14 cellular contexts compared by ENCODE assay signal in the genomic region with DNA sequence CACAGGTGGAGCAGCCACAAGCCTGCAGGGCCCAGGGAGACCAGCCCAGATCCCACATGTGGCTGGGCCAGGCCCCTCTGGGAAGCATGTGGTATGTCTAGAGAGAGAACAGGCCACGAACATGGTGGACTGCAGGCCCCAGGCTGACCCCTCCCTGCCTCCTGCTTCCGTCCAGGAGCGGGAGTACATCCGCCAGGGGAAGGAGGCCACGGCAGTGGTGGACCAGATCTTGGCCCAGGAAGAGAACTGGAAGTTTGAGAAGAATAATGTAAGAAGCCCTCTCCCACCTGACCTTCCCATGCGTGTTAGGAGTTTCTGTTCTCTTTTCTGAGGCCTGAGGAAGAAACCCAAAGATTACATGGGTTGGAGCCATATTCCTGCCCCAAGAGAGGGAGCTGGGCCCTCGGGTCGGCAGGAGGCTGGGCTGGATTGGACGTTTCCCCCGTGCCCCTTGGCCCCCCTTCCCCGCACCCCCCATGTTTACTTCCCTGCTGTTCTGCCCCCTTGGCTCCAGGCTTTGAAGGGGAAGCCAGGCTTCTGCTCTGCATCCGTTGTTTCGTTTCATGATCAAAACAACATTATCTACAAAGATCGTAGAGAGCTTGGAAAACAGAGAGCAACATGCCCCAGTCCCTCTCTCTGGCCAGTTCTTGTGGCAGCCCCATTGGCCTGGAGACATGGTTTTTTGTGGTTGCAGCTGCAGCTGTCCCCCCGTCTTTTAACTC. TPM values are rescaled to one million over a fixed set of nuclear protein-coding genes. Genes with fewer than 3 reads are reported as not detected.
DNase-seq lines count a peak whose midpoint lies in the region; ATAC-seq and TF ChIP-seq lines count a peak whose summit lies in the region.
"Had no signal": no experiment of that assay in that cellular context is flagged by ENCODE, and none has a peak within 500 bp of the region (broad histone marks: within the 10 kb centered on the region; RNA-seq: fewer than 3 reads in every experiment).

No MANE protein-coding gene starts in this region.

- CTCF ChIA-PET in GM10248 (lab: Yijun Ruan, JAX), result interaction anchor here (1.1 to 1.5 kb wide), 4 partner anchors 9 to 37 kb away, joined by 3 to 7 read pairs (median 6); no protein-coding TSS in a partner anchor

- peak overlapping the region; percentile 81 for H3K27ac ChIP-seq in WERI-Rb-1
- H3K27ac ChIP-seq in layer of hippocampus (ENCODE audit: low read depth, low read length), result peak overlapping the region; percentile 78
- H3K27ac ChIP-seq in skeletal muscle tissue (ENCODE audit: low read depth, low read length), result peak overlapping the region; percentile 32
- H3K27ac ChIP-seq: SK-N-MC had no signal

- peak overlapping the region in 1 of 3 donors; percentile 77 for H3K9ac ChIP-seq in skeletal muscle tissue (ENCODE audit: low read depth in 1 of 3, low read length in 3 of 3)

- H3K36me3 ChIP-seq in WERI-Rb-1, result peaks cover 67% of the 10 kb centered on the region
- H3K36me3 ChIP-seq in skeletal muscle tissue (ENCODE audit: control insufficient read depth in 3 of 3, insufficient read depth in 3 of 3, low read length in 3 of 3), result peaks cover 0 to 8% (median 3%) of the 10 kb centered on the region in 3 donors

- H3K9me3 ChIP-seq in WERI-Rb-1 (ENCODE audit: severe bottlenecking), result no peaks in the 10 kb centered on the region
- H3K9me3 ChIP-seq in skeletal muscle tissue (ENCODE audit: control insufficient read depth in 3 of 3, low read length in 3 of 3), result no peaks in the 10 kb centered on the region

- H3K4me3 ChIP-seq in WERI-Rb-1 (ENCODE audit: low read depth, low read length) (no peak overlapping the region), skeletal muscle tissue (ENCODE audit: low read length in 3 of 3) (peak overlapping the region in 1 of 3 donors; percentile 35)
- H3K4me3 ChIP-seq: SK-N-MC had no signal

- H3K27me3 ChIP-seq in WERI-Rb-1 (ENCODE audit: insufficient read depth, low read depth, severe bottlenecking) (no peaks in the 10 kb centered on the region), layer of hippocampus (ENCODE audit: control insufficient read depth, insufficient read depth, low read length) (no peaks in the 10 kb centered on the region), skeletal muscle tissue (ENCODE audit: control insufficient read depth in 3 of 3, insufficient read depth in 3 of 3, low read length in 3 of 3) (no peaks in the 10 kb centered on the region)

- POLR2A ChIA-PET in GM10248 (lab: Yijun Ruan, JAX), result interaction anchor here (0.6 kb wide), 1 partner anchor 29 kb away, joined by 5 read pairs; the partner anchor contains the start of gene PGAP3

- peaks cover 7% of the 10 kb centered on the region for H3K36me3 Mint-ChIP-seq in osteocyte (ENCODE audit: unreplicated experiment)

- peaks cover 28% of the 10 kb centered on the region for H3K4me1 Mint-ChIP-seq in osteocyte (ENCODE audit: unreplicated experiment)

- no peak for TF ChIP-seq CTCF in GM10248 (IDR thresholded peaks at IDR 0.05; ENCODE audit: control extremely low read depth, extremely low read depth, low read depth, missing control alignments)
- TF ChIP-seq CTCF in WERI-Rb-1 (IDR thresholded peaks at IDR 0.05; ENCODE audit: low read depth, low read length), result no peak
- TF ChIP-seq CTCF in osteocyte (IDR thresholded peaks at IDR 0.05), result no peak

- ATAC-seq in HG03097 (IDR thresholded peaks at IDR 0.05; ENCODE audit: low FRiP score, unreplicated experiment), result no peak
- ATAC-seq: activated CD4-positive, alpha-beta T cell treated with anti-CD3 and anti-CD28 coated beads for 36 hours; effector memory CD8-positive, alpha-beta T cell had no signal

- H3K27ac Mint-ChIP-seq in osteocyte (ENCODE audit: unreplicated experiment), result no peak overlapping the region
- H3K27ac Mint-ChIP-seq: activated CD4-positive, alpha-beta T cell treated with anti-CD3 and anti-CD28 coated beads for 36 hours; effector memory CD8-positive, alpha-beta T cell had no signal

- no peaks in the 10 kb centered on the region for H3K9me3 Mint-ChIP-seq in osteocyte (ENCODE audit: unreplicated experiment)
- H3K9me3 Mint-ChIP-seq: effector memory CD8-positive, alpha-beta T cell had no signal

- peaks cover 49 to 74% (median 71%) of the 10 kb centered on the region in 3 donors for H3K4me1 ChIP-seq in skeletal muscle tissue (ENCODE audit: control insufficient read depth in 3 of 3, insufficient read depth in 3 of 3, low read length in 3 of 3)

- DNase-seq in GM10248 (ENCODE audit: extremely low spot score), result peak; percentile 56
- no peak for DNase-seq in WERI-Rb-1
- no peak for DNase-seq in osteocyte (ENCODE audit: extremely low spot score, unreplicated experiment)
- DNase-seq in T-helper 9 cell, result no peak
- no peak for DNase-seq in HuH-7.5 (ENCODE audit: low spot score)
- DNase-seq: activated CD4-positive, alpha-beta T cell treated with anti-CD3 and anti-CD28 coated beads for 36 hours; effector memory CD8-positive, alpha-beta T cell; NCI-H526 treated with DMSO at 0.1 percent for 48 hours; stimulated activated CD4-positive, alpha-beta T cell treated with anti-CD3 and anti-CD28 coated beads, Interleukin-2, amount 100 ng/mL, for 24 hours had no signal

- H3K4me3 Mint-ChIP-seq in osteocyte (ENCODE audit: unreplicated experiment), result no peak overlapping the region
- H3K4me3 Mint-ChIP-seq: activated CD4-positive, alpha-beta T cell treated with anti-CD3 and anti-CD28 coated beads for 36 hours; effector memory CD8-positive, alpha-beta T cell had no signal

- no peaks in the 10 kb centered on the region for H3K27me3 Mint-ChIP-seq in osteocyte (ENCODE audit: unreplicated experiment)
- H3K27me3 Mint-ChIP-seq: activated CD4-positive, alpha-beta T cell treated with anti-CD3 and anti-CD28 coated beads for 36 hours; effector memory CD8-positive, alpha-beta T cell had no signal

RNA-seq across cellular contexts. Expression of gene TCAP, which starts 5.7 kb away (rescaled TPM):
- total RNA-seq in skeletal muscle tissue, result 78.8 TPM
- total RNA-seq in osteocyte, result 0.94 and 1.3 TPM in 2 replicates
- total RNA-seq: M059J had no signal

RNA-seq across cellular contexts. Expression of gene PNMT, which starts 8.8 kb away (rescaled TPM):
- total RNA-seq in skeletal muscle tissue (0.52 TPM), osteocyte (1.9 and 2.4 TPM in 2 replicates)
- total RNA-seq: activated CD4-positive, alpha-beta T cell treated with anti-CD3 and anti-CD28 coated beads for 36 hours; M059J had no signal

RNA-seq across cellular contexts. Expression of gene STARD3, which starts 22.5 kb away (rescaled TPM):
- total RNA-seq in skeletal muscle tissue (11.5 TPM), osteocyte (55.5 and 68.9 TPM in 2 replicates)

RNA-seq across cellular contexts. Expression of gene PGAP3, which starts 28.4 kb away (rescaled TPM):
- total RNA-seq in skeletal muscle tissue, result 7.3 TPM
- 33.8 and 35.3 TPM in 2 replicates for total RNA-seq in osteocyte

RNA-seq across cellular contexts. Expression of gene PPP1R1B, which starts 32.7 kb away (rescaled TPM):
- total RNA-seq in skeletal muscle tissue (3.1 TPM), osteocyte (4.5 and 6.0 TPM in 2 replicates)
- total RNA-seq: M059J had no signal

Comparison
In these comparisons a context has a peak if more than half of its experiments do, and no peak if none do; other contexts are left out.
1. RNA of gene TCAP, which starts 5.7 kb away (total RNA-seq): 78.8 TPM in skeletal muscle tissue (single experiment); 0.94 to 1.3 TPM in osteocyte; every median in the first group is over 10 times any median in the second.
2. Peak in every context shown above with its lines, with median percentiles within 50 percentile points of each other: H3K27ac ChIP-seq.